ENCODE assay signal across 9 cellular contexts in the genomic region with DNA sequence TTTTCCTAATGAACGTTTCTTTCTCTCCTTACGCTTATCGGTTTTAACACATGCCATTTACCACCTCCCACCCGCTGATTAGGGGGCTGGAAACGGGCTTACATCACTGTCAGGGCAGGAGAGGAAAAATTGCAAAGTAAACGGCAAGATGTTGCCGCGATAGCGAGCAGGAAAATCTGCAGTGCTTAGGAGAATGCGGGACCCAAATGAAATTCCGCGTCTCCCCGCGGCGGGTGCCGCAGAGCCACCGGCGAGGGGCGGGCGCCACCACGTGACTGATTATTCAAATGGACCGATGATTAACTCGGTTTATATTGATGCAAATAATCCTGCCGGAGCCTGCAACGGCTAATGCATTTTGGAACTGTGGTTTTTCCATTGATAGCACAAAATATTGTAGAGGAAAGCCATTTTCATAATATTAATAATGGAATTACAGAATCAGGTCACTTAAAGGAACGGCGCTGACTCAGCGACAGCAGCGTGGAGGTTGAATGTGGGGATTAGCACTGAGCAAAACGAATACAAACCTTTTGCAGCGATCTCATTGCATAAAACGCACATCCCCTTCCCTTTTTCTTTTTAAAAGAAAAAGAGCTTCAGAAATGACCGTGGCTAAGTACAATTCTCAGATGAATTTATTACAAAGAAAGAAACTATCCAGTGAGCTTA.
DNase-seq lines count a peak whose midpoint lies in the region; ATAC-seq and TF ChIP-seq lines count a peak whose summit lies in the region.
"Had no signal": no experiment of that assay in that cellular context is flagged by ENCODE, and none has a peak within 500 bp of the region (broad histone marks: within the 10 kb centered on the region; RNA-seq: fewer than 3 reads in every experiment).

No MANE protein-coding gene starts in this region.

- peaks cover 27% of the 10 kb centered on the region for H3K27me3 Mint-ChIP-seq in HFFc6 (ENCODE audit: insufficient read depth)
- peaks cover 41% of the 10 kb centered on the region for H3K27me3 Mint-ChIP-seq in activated naive CD4-positive, alpha-beta T cell treated with anti-CD3 and anti-CD28 coated beads, Interleukin-2, amount 10 ng/mL, durations not matched to agents 7 days and 5 days

- CTCF ChIA-PET in activated naive CD4-positive, alpha-beta T cell treated with anti-CD3 and anti-CD28 coated beads, Interleukin-2, amount 10 ng/mL, durations not matched to agents 7 days and 5 days (lab: Charles Lee) = no interaction called here

- WGBS in right cardiac atrium = 2% methylated on average over 33 of the region's 33 CpGs

- no peak overlapping the region for H3K27ac Mint-ChIP-seq in HFFc6
- H3K27ac Mint-ChIP-seq in activated naive CD4-positive, alpha-beta T cell treated with anti-CD3 and anti-CD28 coated beads, Interleukin-2, amount 10 ng/mL, durations not matched to agents 7 days and 5 days = no peak overlapping the region

- DNase-seq in Ammon's horn (ENCODE audit: low spot score) (peak; percentile 73), HFFc6 (no peak), right cardiac atrium (peak; percentile 23 to 66 (median 61)), retina (peak; percentile 83), LoVo (ENCODE audit: low spot score) (no peak), activated gamma-delta T cell (lab: John Stamatoyannopoulos, UW) (no peak), glomerular visceral epithelial cell (ENCODE audit: extremely low spot score) (no peak)
- DNase-seq in activated naive CD4-positive, alpha-beta T cell treated with anti-CD3 and anti-CD28 coated beads, Interleukin-2, amount 10 ng/mL, durations not matched to agents 7 days and 5 days = peak; percentile 24

- H3K36me3 Mint-ChIP-seq in HFFc6 (ENCODE audit: low read depth) = no peaks in the 10 kb centered on the region
- H3K36me3 Mint-ChIP-seq in activated naive CD4-positive, alpha-beta T cell treated with anti-CD3 and anti-CD28 coated beads, Interleukin-2, amount 10 ng/mL, durations not matched to agents 7 days and 5 days = no peaks in the 10 kb centered on the region

- H3K4me1 ChIP-seq in right cardiac atrium (ENCODE audit: control insufficient read depth, insufficient read depth, low read length) = no peaks in the 10 kb centered on the region

- peak overlapping the region; percentile 62 for H3K4me3 ChIP-seq in right cardiac atrium (ENCODE audit: low read length)

- intact Hi-C loops in right cardiac atrium (cut with DNase I) = no loop called here

- H3K27me3 ChIP-seq in right cardiac atrium (ENCODE audit: control insufficient read depth, insufficient read depth) = peaks cover 3% of the 10 kb centered on the region

- TF ChIP-seq CTCF in HFFc6 (IDR thresholded peaks at IDR 0.05) = 0 out of 2 replicates have a peak, but pooled peaks have one; percentile 3

- H3K4me1 Mint-ChIP-seq in HFFc6 (ENCODE audit: low read depth) = peaks cover 6% of the 10 kb centered on the region
- no peaks in the 10 kb centered on the region for H3K4me1 Mint-ChIP-seq in activated naive CD4-positive, alpha-beta T cell treated with anti-CD3 and anti-CD28 coated beads, Interleukin-2, amount 10 ng/mL, durations not matched to agents 7 days and 5 days

- H3K4me3 Mint-ChIP-seq in HFFc6 = peak overlapping the region; percentile 60
- H3K4me3 Mint-ChIP-seq in activated naive CD4-positive, alpha-beta T cell treated with anti-CD3 and anti-CD28 coated beads, Interleukin-2, amount 10 ng/mL, durations not matched to agents 7 days and 5 days = no peak overlapping the region

- H3K9me3 Mint-ChIP-seq in HFFc6 = no peaks in the 10 kb centered on the region
- H3K9me3 Mint-ChIP-seq in activated naive CD4-positive, alpha-beta T cell treated with anti-CD3 and anti-CD28 coated beads, Interleukin-2, amount 10 ng/mL, durations not matched to agents 7 days and 5 days = no peaks in the 10 kb centered on the region

- H3K27ac ChIP-seq in right cardiac atrium (ENCODE audit: low read length) = no peak overlapping the region
- H3K27ac ChIP-seq: epithelial cell of prostate had no signal

- ATAC-seq in right cardiac atrium = peak in 1 of 2 donors; percentile 62

- H3K9me3 ChIP-seq in right cardiac atrium (ENCODE audit: control insufficient read depth, low read length) = no peaks in the 10 kb centered on the region

Comparison
In these comparisons a context has a peak if more than half of its experiments do, and no peak if none do; other contexts are left out.
1. DNase-seq: peak in Ammon's horn (single experiment), activated naive CD4-positive, alpha-beta T cell treated with anti-CD3 and anti-CD28 coated beads, Interleukin-2, amount 10 ng/mL, durations not matched to agents 7 days and 5 days (single experiment), right cardiac atrium (3 of 3) and retina (single experiment); none in HFFc6 (single experiment), LoVo (single experiment), activated gamma-delta T cell (single experiment) and glomerular visceral epithelial cell (single experiment).